Comparison of ENCODE assay signal across 8 cellular contexts in the genomic region with DNA sequence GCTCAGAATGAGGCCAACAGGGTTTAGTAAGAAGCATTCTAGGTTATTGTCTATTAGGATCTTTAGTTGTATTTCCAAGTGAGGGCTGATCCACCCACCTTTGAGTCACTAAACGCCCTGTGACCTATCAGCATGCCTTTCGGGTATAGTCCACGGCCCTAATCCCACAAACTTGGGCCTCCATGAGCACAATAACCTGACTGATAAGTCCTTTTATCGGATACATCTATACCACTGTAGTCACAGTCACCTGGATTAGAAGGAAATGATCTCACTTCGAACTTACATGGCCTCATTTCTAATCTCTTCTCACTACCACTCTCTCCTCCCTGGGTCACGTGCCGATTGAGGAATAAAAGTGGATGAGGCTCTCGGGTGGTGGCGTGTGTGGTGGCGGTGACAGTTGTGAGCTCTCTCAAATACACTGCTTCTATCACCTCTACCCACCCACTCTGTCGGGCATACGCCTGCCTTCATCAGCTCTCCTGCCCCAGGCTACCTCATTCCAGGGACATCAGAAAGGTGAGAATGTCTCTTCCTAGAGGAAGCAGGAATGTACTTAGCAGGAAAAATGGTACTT.
A peak's percentile ranks its signal among the peaks of the same experiment; 100 is the strongest.
DNase-seq lines count a peak whose midpoint lies in the region; TF ChIP-seq lines count a peak whose summit lies in the region.

No MANE protein-coding gene starts in this region.

- CTCF ChIA-PET in AG04450 (lab: Charles Lee) (interaction anchor here (0.6 to 1.6 kb wide), 3 partner anchors 59 to 93 kb away, joined by 4 to 5 read pairs (median 4); no protein-coding TSS in a partner anchor), SK-N-SH (lab: Yijun Ruan, JAX) (interaction anchor here (0.7 kb wide), 1 partner anchor 37 kb away, joined by 3 read pairs; no protein-coding TSS in a partner anchor)

- peak overlapping the region; percentile 58; the same call in 1 of the 2 replicates for H3K9ac ChIP-seq in SK-N-SH
- H3K9ac ChIP-seq in parathyroid adenoma: no peak overlapping the region

- H3K27ac ChIP-seq in AG04450 (ENCODE audit: low read depth, low read length) (peak overlapping the region; percentile 89), SK-N-SH (ENCODE audit: low read depth in 2 of 2, low read length in 1 of 2) (peak overlapping the region; percentile 83 to 92), parathyroid adenoma (peak overlapping the region; percentile 48)

- H3K27me3 ChIP-seq in AG04450 (ENCODE audit: control insufficient read depth, insufficient read depth, low read length): no peaks in the 10 kb centered on the region
- no peaks in the 10 kb centered on the region for H3K27me3 ChIP-seq in SK-N-SH (ENCODE audit: insufficient read depth)
- H3K27me3 ChIP-seq in parathyroid adenoma (ENCODE audit: control insufficient read depth, insufficient read depth, low read length): no peaks in the 10 kb centered on the region

- no peaks in the 10 kb centered on the region for H4K20me1 ChIP-seq in SK-N-SH (ENCODE audit: insufficient read depth)

- H3K36me3 ChIP-seq in SK-N-SH (replicated peaks in 1 of 2; ENCODE audit: control insufficient read depth in 1 of 2, insufficient read depth in 2 of 2, low read length in 1 of 2) (peaks cover 70 to 73% of the 10 kb centered on the region in 2 experiments), parathyroid adenoma (ENCODE audit: control insufficient read depth, insufficient read depth, low read length) (no peaks in the 10 kb centered on the region)

- TF ChIP-seq CTCF in AG04450 (IDR thresholded peaks at IDR 0.05; ENCODE audit: low read depth, low read length): no peak
- TF ChIP-seq CTCF in SK-N-SH (IDR thresholded peaks at IDR 0.05): no peak
- no peak for TF ChIP-seq CTCF in foreskin fibroblast (IDR thresholded peaks at IDR 0.05; ENCODE audit: low read depth, low read length)
- no peak for TF ChIP-seq CTCF in parathyroid adenoma (IDR thresholded peaks at IDR 0.05)

- no peak for TF ChIP-seq RAD21 in SK-N-SH (IDR thresholded peaks at IDR 0.05; ENCODE audit: low read length)

- H3K9me3 ChIP-seq in AG04450 (ENCODE audit: control insufficient read depth, insufficient read depth, low read length) (no peaks in the 10 kb centered on the region), SK-N-SH (no peaks in the 10 kb centered on the region), parathyroid adenoma (ENCODE audit: control insufficient read depth, low read length) (no peaks in the 10 kb centered on the region)

- H2AFZ ChIP-seq in SK-N-SH (ENCODE audit: low read depth) (0 out of 2 replicates have a peak overlapping the region, but pooled peaks have one; percentile 7), parathyroid adenoma (no peak overlapping the region)

- peaks cover 28% of the 10 kb centered on the region; the same call in 1 of the 2 replicates for H3K79me2 ChIP-seq in SK-N-SH (ENCODE audit: insufficient read depth)
- no peaks in the 10 kb centered on the region for H3K79me2 ChIP-seq in parathyroid adenoma

- no peaks in the 10 kb centered on the region for H3K9me2 ChIP-seq in SK-N-SH

- WGBS in SK-N-SH (ENCODE audit: low lambda C conversion rate): 81% methylated on average over 10 of the region's 12 CpGs

- no peak for TF ChIP-seq EP300 in SK-N-SH (IDR thresholded peaks at IDR 0.05; ENCODE audit: borderline replicate concordance in 1 of 2, low read depth in 1 of 2, low read length in 1 of 2)

- H3K4me3 ChIP-seq in AG04450 (ENCODE audit: low read depth, low read length) (no peak overlapping the region), SK-N-SH (ENCODE audit: low read depth in 2 of 2, low read length in 1 of 2) (no peak overlapping the region), foreskin fibroblast (ENCODE audit: low read depth in 1 of 2, low read length in 2 of 2) (no peak overlapping the region), parathyroid adenoma (ENCODE audit: low read depth, low read length) (no peak overlapping the region)

- peaks cover 34% of the 10 kb centered on the region for H3F3A ChIP-seq in SK-N-SH (replicated peaks; ENCODE audit: insufficient read depth)

- H3K4me1 ChIP-seq in SK-N-SH (ENCODE audit: control insufficient read depth in 1 of 2, insufficient read depth in 2 of 2, low read depth in 1 of 2, low read length in 1 of 2) (peaks cover 21 to 46% of the 10 kb centered on the region in 2 experiments; a peak in 3 of 4 replicates), parathyroid adenoma (peaks cover 4% of the 10 kb centered on the region)

- POLR2A ChIA-PET in AG04450 (lab: Yijun Ruan, JAX): interaction anchor here (1.2 kb wide), 1 partner anchor 10 kb away, joined by 3 read pairs; no protein-coding TSS in a partner anchor
- POLR2A ChIA-PET in SK-N-SH (lab: Yijun Ruan, JAX): no interaction called here

- H3K4me2 ChIP-seq in SK-N-SH (peak overlapping the region; percentile 48; the same call in 1 of the 2 replicates), parathyroid adenoma (ENCODE audit: low read length) (no peak overlapping the region)

- DNase-seq in AG04450 (ENCODE audit: low read depth, low spot score) (no peak), SK-N-SH (no peak), foreskin fibroblast (peak; percentile 79 to 84), NCI-H526 treated with DMSO at 0.1 percent for 48 hours (lab: John Stamatoyannopoulos, UW) (no peak), SKM-1 treated with dmso at 0.1 percent for 144 hours (lab: John Stamatoyannopoulos, UW; ENCODE audit: unreplicated experiment) (no peak), T-helper 1 cell (no peak), NCI-H146 treated with DMSO at 0.1 percent for 48 hours (lab: John Stamatoyannopoulos, UW; ENCODE audit: unreplicated experiment) (no peak)

TF ChIP-seq in SK-N-SH, 30 proteins besides CTCF, POLR2A, EP300 and RAD21:
- TF ChIP-seq TCF12 (IDR thresholded peaks at IDR 0.05): no peak
- TF ChIP-seq FOXJ3 (CRISPR knock-in tag; IDR thresholded peaks at IDR 0.05): no peak
- TF ChIP-seq, protein P1, sequence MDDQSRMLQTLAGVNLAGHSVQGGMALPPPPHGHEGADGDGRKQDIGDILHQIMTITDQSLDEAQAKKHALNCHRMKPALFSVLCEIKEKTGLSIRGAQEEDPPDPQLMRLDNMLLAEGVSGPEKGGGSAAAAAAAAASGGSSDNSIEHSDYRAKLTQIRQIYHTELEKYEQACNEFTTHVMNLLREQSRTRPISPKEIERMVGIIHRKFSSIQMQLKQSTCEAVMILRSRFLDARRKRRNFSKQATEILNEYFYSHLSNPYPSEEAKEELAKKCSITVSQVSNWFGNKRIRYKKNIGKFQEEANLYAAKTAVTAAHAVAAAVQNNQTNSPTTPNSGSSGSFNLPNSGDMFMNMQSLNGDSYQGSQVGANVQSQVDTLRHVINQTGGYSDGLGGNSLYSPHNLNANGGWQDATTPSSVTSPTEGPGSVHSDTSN (IDR thresholded peaks at IDR 0.05): no peak
- TF ChIP-seq, protein P2, sequence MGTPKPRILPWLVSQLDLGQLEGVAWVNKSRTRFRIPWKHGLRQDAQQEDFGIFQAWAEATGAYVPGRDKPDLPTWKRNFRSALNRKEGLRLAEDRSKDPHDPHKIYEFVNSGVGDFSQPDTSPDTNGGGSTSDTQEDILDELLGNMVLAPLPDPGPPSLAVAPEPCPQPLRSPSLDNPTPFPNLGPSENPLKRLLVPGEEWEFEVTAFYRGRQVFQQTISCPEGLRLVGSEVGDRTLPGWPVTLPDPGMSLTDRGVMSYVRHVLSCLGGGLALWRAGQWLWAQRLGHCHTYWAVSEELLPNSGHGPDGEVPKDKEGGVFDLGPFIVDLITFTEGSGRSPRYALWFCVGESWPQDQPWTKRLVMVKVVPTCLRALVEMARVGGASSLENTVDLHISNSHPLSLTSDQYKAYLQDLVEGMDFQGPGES (IDR thresholded peaks at IDR 0.05; ENCODE audit: low read depth, low read length): no peak
- no peak for TF ChIP-seq MEF2A (IDR thresholded peaks at IDR 0.05; ENCODE audit: borderline replicate concordance, low read depth)
- TF ChIP-seq, protein P3, sequence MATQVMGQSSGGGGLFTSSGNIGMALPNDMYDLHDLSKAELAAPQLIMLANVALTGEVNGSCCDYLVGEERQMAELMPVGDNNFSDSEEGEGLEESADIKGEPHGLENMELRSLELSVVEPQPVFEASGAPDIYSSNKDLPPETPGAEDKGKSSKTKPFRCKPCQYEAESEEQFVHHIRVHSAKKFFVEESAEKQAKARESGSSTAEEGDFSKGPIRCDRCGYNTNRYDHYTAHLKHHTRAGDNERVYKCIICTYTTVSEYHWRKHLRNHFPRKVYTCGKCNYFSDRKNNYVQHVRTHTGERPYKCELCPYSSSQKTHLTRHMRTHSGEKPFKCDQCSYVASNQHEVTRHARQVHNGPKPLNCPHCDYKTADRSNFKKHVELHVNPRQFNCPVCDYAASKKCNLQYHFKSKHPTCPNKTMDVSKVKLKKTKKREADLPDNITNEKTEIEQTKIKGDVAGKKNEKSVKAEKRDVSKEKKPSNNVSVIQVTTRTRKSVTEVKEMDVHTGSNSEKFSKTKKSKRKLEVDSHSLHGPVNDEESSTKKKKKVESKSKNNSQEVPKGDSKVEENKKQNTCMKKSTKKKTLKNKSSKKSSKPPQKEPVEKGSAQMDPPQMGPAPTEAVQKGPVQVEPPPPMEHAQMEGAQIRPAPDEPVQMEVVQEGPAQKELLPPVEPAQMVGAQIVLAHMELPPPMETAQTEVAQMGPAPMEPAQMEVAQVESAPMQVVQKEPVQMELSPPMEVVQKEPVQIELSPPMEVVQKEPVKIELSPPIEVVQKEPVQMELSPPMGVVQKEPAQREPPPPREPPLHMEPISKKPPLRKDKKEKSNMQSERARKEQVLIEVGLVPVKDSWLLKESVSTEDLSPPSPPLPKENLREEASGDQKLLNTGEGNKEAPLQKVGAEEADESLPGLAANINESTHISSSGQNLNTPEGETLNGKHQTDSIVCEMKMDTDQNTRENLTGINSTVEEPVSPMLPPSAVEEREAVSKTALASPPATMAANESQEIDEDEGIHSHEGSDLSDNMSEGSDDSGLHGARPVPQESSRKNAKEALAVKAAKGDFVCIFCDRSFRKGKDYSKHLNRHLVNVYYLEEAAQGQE (IDR thresholded peaks at IDR 0.05; ENCODE audit: low read depth, low read length): no peak

Comparison
In these comparisons a context has a peak if more than half of its experiments do, and no peak if none do; other contexts are left out.
1. DNase-seq: peak in foreskin fibroblast (2 of 2); none in AG04450 (single experiment), SK-N-SH (single experiment), NCI-H526 treated with DMSO at 0.1 percent for 48 hours (single experiment), SKM-1 treated with dmso at 0.1 percent for 144 hours (single experiment), T-helper 1 cell (0 of 5) and NCI-H146 treated with DMSO at 0.1 percent for 48 hours (single experiment).
2. Peak in every context shown above with its lines, with median percentiles within 50 percentile points of each other: H3K27ac ChIP-seq.